10 cellular contexts compared by ENCODE assay signal in genomic region chr13:95002968-95003813, GRCh38.
A peak's percentile ranks its signal among the peaks of the same experiment; 100 is the strongest.
DNase-seq lines count a peak whose midpoint lies in the region; ATAC-seq and TF ChIP-seq lines count a peak whose summit lies in the region.
"Had no signal": no experiment of that assay in that cellular context is flagged by ENCODE, and none has a peak within 500 bp of the region (broad histone marks: within the 10 kb centered on the region; RNA-seq: fewer than 3 reads in every experiment).

No MANE protein-coding gene starts in this region.

- H3K4me3 ChIP-seq in cardiac muscle cell (peak overlapping the region; percentile 16), heart left ventricle (peak overlapping the region in 4 of 12 donors; percentile 5 to 22 (median 14)), SJCRH30 (no peak overlapping the region), kidney epithelial cell (ENCODE audit: low read depth, low read length) (peak overlapping the region; percentile 23), upper lobe of right lung (peak overlapping the region; percentile 25)

- no peak overlapping the region for H3K27ac Mint-ChIP-seq in mesothelial cell of epicardium

- DNase-seq in cardiac muscle cell (ENCODE audit: low read depth in 1 of 2, low spot score in 1 of 2) (peak in 1 of 2 donors; percentile 23), heart left ventricle (no peak), SJCRH30 (peak; percentile 7 to 58), kidney epithelial cell (ENCODE audit: low read depth) (no peak), upper lobe of right lung (no peak), mesothelial cell of epicardium (ENCODE audit: low spot score in 2 of 2, unreplicated experiment in 2 of 2) (no peak), epidermal melanocyte (ENCODE audit: insufficient read length, low spot score) (no peak)

- TF ChIP-seq POLR2A in heart left ventricle (IDR thresholded peaks at IDR 0.05), result no peak

- H3K27me3 ChIP-seq in cardiac muscle cell (peaks cover 45% of the 10 kb centered on the region), heart left ventricle (peaks cover 5 to 31% (median 11%) of the 10 kb centered on the region in 9 donors), SJCRH30 (no peaks in the 10 kb centered on the region), kidney epithelial cell (ENCODE audit: control insufficient read depth, insufficient read depth, low read length) (peaks cover 4% of the 10 kb centered on the region), upper lobe of right lung (peaks cover 10% of the 10 kb centered on the region)

- peaks cover 44% of the 10 kb centered on the region for H3K27me3 Mint-ChIP-seq in mesothelial cell of epicardium (ENCODE audit: low read depth)

- H3K27ac ChIP-seq in cardiac muscle cell (no peak overlapping the region), heart left ventricle (no peak overlapping the region), SJCRH30 (no peak overlapping the region), upper lobe of right lung (no peak overlapping the region)
- H3K27ac ChIP-seq: C4-2B had no signal

- H3K4me1 ChIP-seq in cardiac muscle cell (ENCODE audit: low read depth), result no peaks in the 10 kb centered on the region
- peaks cover 0 to 7% (median 0%) of the 10 kb centered on the region in 12 donors for H3K4me1 ChIP-seq in heart left ventricle
- peaks cover 8% of the 10 kb centered on the region for H3K4me1 ChIP-seq in SJCRH30
- H3K4me1 ChIP-seq in upper lobe of right lung, result peaks cover 9% of the 10 kb centered on the region

- ATAC-seq in heart left ventricle (no peak), upper lobe of right lung (peak; percentile 84), HG02678 (IDR thresholded peaks at IDR 0.05; ENCODE audit: unreplicated experiment) (no peak)
- ATAC-seq: Panc1 had no signal

- intact Hi-C loops in heart left ventricle (cut with DNase I), result no loop called here
- intact Hi-C loops in upper lobe of right lung (cut with DNase I), result no loop called here

- no peak overlapping the region for H3K4me3 Mint-ChIP-seq in mesothelial cell of epicardium

- WGBS in heart left ventricle, 4 donors, result 5 to 11% (median 7%) methylated on average over 10 to 46 of the region's 46 CpGs

- no peaks in the 10 kb centered on the region for H3K9me3 Mint-ChIP-seq in mesothelial cell of epicardium

- H3K9me3 ChIP-seq in cardiac muscle cell (ENCODE audit: low read depth) (no peaks in the 10 kb centered on the region), heart left ventricle (no peaks in the 10 kb centered on the region), SJCRH30 (replicated peaks) (no peaks in the 10 kb centered on the region), upper lobe of right lung (no peaks in the 10 kb centered on the region)

- peaks cover 4% of the 10 kb centered on the region for H3K4me1 Mint-ChIP-seq in mesothelial cell of epicardium

- peak; percentile 4 for TF ChIP-seq CTCF in cardiac muscle cell (IDR thresholded peaks at IDR 0.05; ENCODE audit: low read depth, low read length)
- no peak for TF ChIP-seq CTCF in heart left ventricle (IDR thresholded peaks at IDR 0.05)
- TF ChIP-seq CTCF in kidney epithelial cell (IDR thresholded peaks at IDR 0.05; ENCODE audit: insufficient read depth, low read length, poor library complexity, severe bottlenecking), result no peak
- TF ChIP-seq CTCF in upper lobe of right lung (IDR thresholded peaks at IDR 0.05), result no peak
- TF ChIP-seq CTCF in mesothelial cell of epicardium (IDR thresholded peaks at IDR 0.05; ENCODE audit: unreplicated experiment), result no peak

- no peaks in the 10 kb centered on the region for H3K36me3 ChIP-seq in cardiac muscle cell
- H3K36me3 ChIP-seq in heart left ventricle, result no peaks in the 10 kb centered on the region
- H3K36me3 ChIP-seq in SJCRH30, result no peaks in the 10 kb centered on the region
- no peaks in the 10 kb centered on the region for H3K36me3 ChIP-seq in kidney epithelial cell (ENCODE audit: control insufficient read depth, insufficient read depth, low read length)
- H3K36me3 ChIP-seq in upper lobe of right lung, result no peaks in the 10 kb centered on the region

- H3K36me3 Mint-ChIP-seq in mesothelial cell of epicardium, result no peaks in the 10 kb centered on the region

Comparison
In these comparisons a context has a peak if more than half of its experiments do, and no peak if none do; other contexts are left out.
1. DNase-seq: peak in SJCRH30 (2 of 2); none in heart left ventricle (0 of 5), kidney epithelial cell (single experiment), upper lobe of right lung (single experiment), mesothelial cell of epicardium (0 of 2) and epidermal melanocyte (single experiment).